In genomic region chr2:28435796-28436425, GRCh38 we compare ENCODE assay signal across 19 cellular contexts. TPM values are rescaled to one million over a fixed set of nuclear protein-coding genes. Genes with fewer than 3 reads are reported as not detected.
A peak's percentile ranks its signal among the peaks of the same experiment; 100 is the strongest.
DNase-seq lines count a peak whose midpoint lies in the region; ATAC-seq, FAIRE-seq and TF ChIP-seq lines count a peak whose summit lies in the region.
"Had no signal": no experiment of that assay in that cellular context is flagged by ENCODE, and none has a peak within 500 bp of the region (broad histone marks: within the 10 kb centered on the region; RNA-seq: fewer than 3 reads in every experiment).

No MANE protein-coding gene starts in this region.

- peaks cover 9% of the 10 kb centered on the region for H3K4me1 Mint-ChIP-seq in T-helper 17 cell
- peaks cover 12 to 23% (median 21%) of the 10 kb centered on the region in 3 donors for H3K4me1 Mint-ChIP-seq in CD8-positive, alpha-beta memory T cell

- H3K4me3 Mint-ChIP-seq in T-helper 17 cell = no peak overlapping the region
- no peak overlapping the region for H3K4me3 Mint-ChIP-seq in CD8-positive, alpha-beta memory T cell
- H3K4me3 Mint-ChIP-seq: activated T-helper 1 cell treated with anti-CD3 and anti-CD28 coated beads, Interleukin-12 subunit alpha, Interleukin-12 subunit beta, Interleukin-2, Interleukin-4 antibody, amounts not matched to agents 30 ng/mL and 10 ng/mL and 1 ng/mL, durations not matched to agents 14 hours and 24 hours and 36 hours; GM23338 had no signal

- H3K27ac Mint-ChIP-seq in T-helper 17 cell = peak overlapping the region; percentile 43
- peak overlapping the region in 2 of 8 donors; percentile 73 to 76 for H3K27ac Mint-ChIP-seq in CD8-positive, alpha-beta memory T cell
- H3K27ac Mint-ChIP-seq: activated T-helper 1 cell treated with anti-CD3 and anti-CD28 coated beads, Interleukin-12 subunit alpha, Interleukin-12 subunit beta, Interleukin-2, Interleukin-4 antibody, amounts not matched to agents 30 ng/mL and 10 ng/mL and 1 ng/mL, durations not matched to agents 14 hours and 24 hours and 36 hours; GM23338 had no signal

- no peak for TF ChIP-seq POLR2A in sigmoid colon (IDR thresholded peaks at IDR 0.05)

- TF ChIP-seq CTCF in kidney (IDR thresholded peaks at IDR 0.05; ENCODE audit: borderline replicate concordance, extremely low read depth, insufficient read depth) (no peak), sigmoid colon (IDR thresholded peaks at IDR 0.05) (no peak), tibial artery (IDR thresholded peaks at IDR 0.05) (no peak)

- peaks cover 19 to 24% of the 10 kb centered on the region in 2 donors for H3K4me1 ChIP-seq in kidney (ENCODE audit: control insufficient read depth in 1 of 2, insufficient read depth in 1 of 2, low read depth in 1 of 2, low read length in 2 of 2)
- no peaks in the 10 kb centered on the region for H3K4me1 ChIP-seq in sigmoid colon
- peaks cover 0 to 4% (median 0%) of the 10 kb centered on the region in 4 donors for H3K4me1 ChIP-seq in tibial artery
- H3K4me1 ChIP-seq in CD8-positive, alpha-beta memory T cell (ENCODE audit: insufficient read depth, low read length) = no peaks in the 10 kb centered on the region
- H3K4me1 ChIP-seq: BE2C had no signal

- no peak for FAIRE-seq in kidney (lab: Jason Lieb, UNC)
- FAIRE-seq: TTC549 had no signal

- H3K4me3 ChIP-seq in kidney (ENCODE audit: low read length in 2 of 2) = no peak overlapping the region
- no peak overlapping the region for H3K4me3 ChIP-seq in sigmoid colon
- no peak overlapping the region for H3K4me3 ChIP-seq in tibial artery
- no peak overlapping the region for H3K4me3 ChIP-seq in CD8-positive, alpha-beta memory T cell (ENCODE audit: low read length)
- H3K4me3 ChIP-seq: coronary artery, GM23338, SK-N-MC had no signal

- CTCF ChIA-PET in CD8-positive, alpha-beta memory T cell (lab: Charles Lee) = interaction anchor here (1.0 to 1.5 kb wide), 2 partner anchors 682 to 732 kb away, joined by 3 read pairs; no protein-coding TSS in a partner anchor

- intact Hi-C loops in kidney (cut with DNase I) (no loop called here), sigmoid colon (cut with DNase I) (loop anchor here (5.0 kb wide), 1 partner anchor 679 kb away; no protein-coding TSS in a partner anchor), tibial artery (cut with DNase I; ENCODE audit: low total_unique reads) (no loop called here)

- no peaks in the 10 kb centered on the region for H3K36me3 ChIP-seq in kidney (ENCODE audit: control insufficient read depth in 1 of 2, insufficient read depth in 2 of 2, low read length in 2 of 2)
- H3K36me3 ChIP-seq in sigmoid colon = no peaks in the 10 kb centered on the region
- no peaks in the 10 kb centered on the region for H3K36me3 ChIP-seq in tibial artery
- H3K36me3 ChIP-seq in CD8-positive, alpha-beta memory T cell (ENCODE audit: insufficient read depth, low read length) = no peaks in the 10 kb centered on the region
- H3K36me3 ChIP-seq: BE2C had no signal

- H3K9me3 ChIP-seq in T-helper 17 cell (ENCODE audit: control insufficient read depth, low read length, poor library complexity, severe bottlenecking) (no peaks in the 10 kb centered on the region), kidney (ENCODE audit: control insufficient read depth in 1 of 2, low read length in 2 of 2) (peaks cover 0 to 6% of the 10 kb centered on the region in 2 donors), sigmoid colon (peaks cover 0 to 5% (median 0%) of the 10 kb centered on the region in 4 donors), tibial artery (no peaks in the 10 kb centered on the region)
- no peaks in the 10 kb centered on the region for H3K9me3 ChIP-seq in CD8-positive, alpha-beta memory T cell (ENCODE audit: low read length)
- H3K9me3 ChIP-seq: BE2C had no signal

- peak; percentile 13 for DNase-seq in EH (ENCODE audit: low read depth)
- no peak for DNase-seq in T-helper 17 cell
- no peak for DNase-seq in kidney
- DNase-seq in sigmoid colon = peak; percentile 49
- no peak for DNase-seq in tibial artery
- DNase-seq in CD8-positive, alpha-beta memory T cell = no peak
- DNase-seq in GM03348 (ENCODE audit: low spot score) = no peak
- DNase-seq in NK-92 treated with Interleukin-12 subunit alpha and Interleukin-12 subunit beta, amount 100 ng/mL, for 24 hours (lab: John Stamatoyannopoulos, UW) = no peak
- DNase-seq: activated CD4-positive, alpha-beta T cell treated with anti-CD3 and anti-CD28 coated beads, Interleukin-2, amount 50 U/mL, for 48 hours; BE2C; glutamatergic neuron; immature natural killer cell; NCI-H1694 treated with DMSO at 0.1 percent for 48 hours; stimulated activated CD4-positive, alpha-beta T cell treated with anti-CD3 and anti-CD28 coated beads, Interleukin-12 subunit alpha, Interleukin-12 subunit beta, amount 100 ng/mL, for 4 hours had no signal

- H3K9me3 Mint-ChIP-seq in CD8-positive, alpha-beta memory T cell = no peaks in the 10 kb centered on the region

- no peak for TF ChIP-seq EP300 in sigmoid colon (IDR thresholded peaks at IDR 0.05)

- H3K27ac ChIP-seq in kidney (ENCODE audit: low read depth in 2 of 2, low read length in 2 of 2) = peak overlapping the region; percentile 49 to 86
- H3K27ac ChIP-seq in sigmoid colon = peak overlapping the region in 1 of 4 donors; percentile 4
- H3K27ac ChIP-seq in tibial artery = no peak overlapping the region
- no peak overlapping the region for H3K27ac ChIP-seq in CD8-positive, alpha-beta memory T cell (ENCODE audit: low read depth, low read length)
- H3K27ac ChIP-seq: coronary artery, SK-N-MC had no signal

- ATAC-seq in T-helper 17 cell = no peak
- ATAC-seq: GM23338 had no signal

- POLR2A ChIA-PET in CD8-positive, alpha-beta memory T cell (lab: Charles Lee) = no interaction called here

- H3K27me3 ChIP-seq in sigmoid colon = no peaks in the 10 kb centered on the region
- H3K27me3 ChIP-seq in tibial artery = peaks cover 0 to 4% of the 10 kb centered on the region in 2 donors
- no peaks in the 10 kb centered on the region for H3K27me3 ChIP-seq in CD8-positive, alpha-beta memory T cell (ENCODE audit: insufficient read depth, low read length, poor library complexity, severe bottlenecking)
- H3K27me3 ChIP-seq: BE2C had no signal

- 18 to 71% methylated on average over 6 of the region's 6 CpGs for WGBS in sigmoid colon, 2 donors

- H3K9ac ChIP-seq in kidney (ENCODE audit: low read length in 2 of 2) = peak overlapping the region in 1 of 2 donors; percentile 26

- peaks cover 2% of the 10 kb centered on the region for H3K36me3 Mint-ChIP-seq in T-helper 17 cell (ENCODE audit: low read depth)
- H3K36me3 Mint-ChIP-seq in CD8-positive, alpha-beta memory T cell = no peaks in the 10 kb centered on the region
- H3K36me3 Mint-ChIP-seq: immature natural killer cell had no signal

- H3K27me3 Mint-ChIP-seq in T-helper 17 cell = no peaks in the 10 kb centered on the region
- peaks cover 0 to 2% of the 10 kb centered on the region in 2 donors for H3K27me3 Mint-ChIP-seq in CD8-positive, alpha-beta memory T cell

RNA-seq across cellular contexts. Expression of gene FOSL2, which starts 43.3 kb away (rescaled TPM):
- total RNA-seq in T-helper 17 cell = 100 to 1,000 TPM; 114 to 153 TPM
- 149 TPM for total RNA-seq in kidney
- polyA plus RNA-seq in kidney (ENCODE audit: insufficient read depth, low read depth, low replicate concordance) = 20.6 TPM
- total RNA-seq in sigmoid colon = 100 to 1,000 TPM in 1 of 4 donors, 10 to 100 TPM in 3; 38.9 to 208 (median 67.3) TPM
- 10 to 100 TPM; 30.0 to 66.2 (median 55.0) TPM for polyA plus RNA-seq in sigmoid colon
- total RNA-seq in CD8-positive, alpha-beta memory T cell = 10 to 100 TPM; 46.2 to 47.3 TPM
- polyA plus RNA-seq in CD8-positive, alpha-beta memory T cell = 14.1 TPM

RNA-seq across cellular contexts. Expression of gene PLB1, which starts 59.9 kb away (rescaled TPM):
- total RNA-seq in T-helper 17 cell (1 to 10 TPM; 2.2 to 2.7 TPM), kidney (6.8 TPM), sigmoid colon (10 to 100 TPM in 1 of 4 donors, 1 to 10 TPM in 3; 2.1 to 18.3 (median 5.7) TPM)
- polyA plus RNA-seq in kidney (ENCODE audit: insufficient read depth, low read depth, low replicate concordance) (0.95 TPM), sigmoid colon (1 to 10 TPM; 1.2 to 1.8 (median 1.4) TPM)
- under 1 TPM; 0.35 to 0.39 TPM for total RNA-seq in CD8-positive, alpha-beta memory T cell
- 0.16 TPM for polyA plus RNA-seq in CD8-positive, alpha-beta memory T cell

Comparison
In these comparisons a context has a peak if more than half of its experiments do, and no peak if none do; other contexts are left out.
1. DNase-seq: peak in EH (single experiment) and sigmoid colon (single experiment); none in T-helper 17 cell (0 of 3), kidney (single experiment), tibial artery (0 of 2), CD8-positive, alpha-beta memory T cell (0 of 5), GM03348 (single experiment) and NK-92 treated with Interleukin-12 subunit alpha and Interleukin-12 subunit beta, amount 100 ng/mL, for 24 hours (single experiment).
2. H3K27ac ChIP-seq: peak in kidney (2 of 2); none in tibial artery (0 of 2) and CD8-positive, alpha-beta memory T cell (single experiment).